Comparison of ENCODE assay signal across 15 cellular contexts in the genomic region with DNA sequence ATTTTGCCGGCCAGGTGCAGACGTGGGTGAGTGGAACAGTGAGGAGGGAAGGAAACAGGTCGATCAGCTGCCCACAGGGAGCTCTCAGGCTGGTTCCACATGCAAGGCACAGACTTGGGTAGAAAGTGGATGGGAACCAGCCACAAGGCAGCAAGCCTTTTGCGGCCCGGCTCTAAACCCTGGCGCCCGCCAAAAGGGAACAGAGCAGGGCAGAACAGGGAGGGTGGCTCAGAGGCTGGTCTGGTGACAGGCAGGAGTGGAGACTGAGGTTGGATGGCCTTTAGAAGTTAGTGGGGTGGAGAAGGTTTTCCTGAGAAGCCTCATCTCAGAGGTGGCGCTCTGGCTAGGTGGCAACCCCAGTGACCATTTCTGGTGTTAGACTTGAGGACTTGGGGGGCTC. TPM values are rescaled to one million over a fixed set of nuclear protein-coding genes. Genes with fewer than 3 reads are reported as not detected.
DNase-seq lines count a peak whose midpoint lies in the region; ATAC-seq and TF ChIP-seq lines count a peak whose summit lies in the region.
"Had no signal": no experiment of that assay in that cellular context is flagged by ENCODE, and none has a peak within 500 bp of the region (broad histone marks: within the 10 kb centered on the region; RNA-seq: fewer than 3 reads in every experiment).

No MANE protein-coding gene starts in this region.

- TF ChIP-seq CTCF in BE2C (IDR thresholded peaks at IDR 0.05; ENCODE audit: low read depth, low read length): no peak

- H3K9me3 ChIP-seq in mucosa of stomach (ENCODE audit: control insufficient read depth, low read length): no peaks in the 10 kb centered on the region
- H3K9me3 ChIP-seq in BE2C: no peaks in the 10 kb centered on the region
- H3K9me3 ChIP-seq: heart right ventricle had no signal

- H3K4me3 ChIP-seq in mucosa of stomach (ENCODE audit: low read length): no peak overlapping the region
- no peak overlapping the region for H3K4me3 ChIP-seq in BE2C (ENCODE audit: low read depth, low read length)
- H3K4me3 ChIP-seq: GM23248, heart right ventricle, neural progenitor cell, SK-N-MC had no signal

- H3K27ac Mint-ChIP-seq in stimulated activated naive CD8-positive, alpha-beta T cell treated with anti-CD3 and anti-CD28 coated beads, Interleukin-15, Interleukin-2, amounts not matched to agents 100 ng/mL and 50 ng/mL, for 24 hours: peak overlapping the region; percentile 72
- peak overlapping the region in 1 of 2 donors; percentile 67 for H3K27ac Mint-ChIP-seq in stimulated activated naive CD8-positive, alpha-beta T cell treated with anti-CD3 and anti-CD28 coated beads, Interleukin-15, amount 100 ng/mL, for 72 hours
- peak overlapping the region; percentile 51 for H3K27ac Mint-ChIP-seq in activated T-helper 2 cell treated with anti-CD3 and anti-CD28 coated beads, Interferon-gamma antibody, Interleukin-2, Interleukin-4, amounts not matched to agents 10 μg/mL and 5 μg/mL and 100 μg/mL, durations not matched to agents 14 hours and 24 hours and 36 hours

- H3K27me3 ChIP-seq in mucosa of stomach (ENCODE audit: control insufficient read depth, insufficient read depth, low read length) (no peaks in the 10 kb centered on the region), BE2C (no peaks in the 10 kb centered on the region)
- H3K27me3 ChIP-seq: heart right ventricle, neural progenitor cell had no signal

- intact Hi-C loops in activated T-helper 2 cell treated with anti-CD3 and anti-CD28 coated beads, Interferon-gamma antibody, Interleukin-2, Interleukin-4, amounts not matched to agents 10 μg/mL and 5 μg/mL and 100 μg/mL, durations not matched to agents 14 hours and 24 hours and 36 hours (cut with micrococcal nuclease): no loop called here

- H3K4me1 Mint-ChIP-seq in stimulated activated naive CD8-positive, alpha-beta T cell treated with anti-CD3 and anti-CD28 coated beads, Interleukin-15, Interleukin-2, amounts not matched to agents 100 ng/mL and 50 ng/mL, for 24 hours (ENCODE audit: low read depth): peaks cover 21% of the 10 kb centered on the region
- peaks cover 26% of the 10 kb centered on the region for H3K4me1 Mint-ChIP-seq in stimulated activated naive CD8-positive, alpha-beta T cell treated with anti-CD3 and anti-CD28 coated beads, Interleukin-15, amount 100 ng/mL, for 72 hours
- H3K4me1 Mint-ChIP-seq in activated T-helper 2 cell treated with anti-CD3 and anti-CD28 coated beads, Interferon-gamma antibody, Interleukin-2, Interleukin-4, amounts not matched to agents 10 μg/mL and 5 μg/mL and 100 μg/mL, durations not matched to agents 14 hours and 24 hours and 36 hours (ENCODE audit: low read depth): peaks cover 20% of the 10 kb centered on the region

- H3K4me1 ChIP-seq in mucosa of stomach (ENCODE audit: control insufficient read depth, insufficient read depth, low read length) (peaks cover 82% of the 10 kb centered on the region), BE2C (peaks cover 10% of the 10 kb centered on the region)
- H3K4me1 ChIP-seq: heart right ventricle had no signal

- no peaks in the 10 kb centered on the region for H3K36me3 Mint-ChIP-seq in stimulated activated naive CD8-positive, alpha-beta T cell treated with anti-CD3 and anti-CD28 coated beads, Interleukin-15, Interleukin-2, amounts not matched to agents 100 ng/mL and 50 ng/mL, for 24 hours (ENCODE audit: low read depth)
- H3K36me3 Mint-ChIP-seq in activated T-helper 2 cell treated with anti-CD3 and anti-CD28 coated beads, Interferon-gamma antibody, Interleukin-2, Interleukin-4, amounts not matched to agents 10 μg/mL and 5 μg/mL and 100 μg/mL, durations not matched to agents 14 hours and 24 hours and 36 hours (ENCODE audit: low read depth): peaks cover 4% of the 10 kb centered on the region
- H3K36me3 Mint-ChIP-seq: neural progenitor cell had no signal

- peak overlapping the region; percentile 5 for H3K4me3 Mint-ChIP-seq in stimulated activated naive CD8-positive, alpha-beta T cell treated with anti-CD3 and anti-CD28 coated beads, Interleukin-15, Interleukin-2, amounts not matched to agents 100 ng/mL and 50 ng/mL, for 24 hours
- peak overlapping the region in 1 of 2 donors; percentile 5 for H3K4me3 Mint-ChIP-seq in stimulated activated naive CD8-positive, alpha-beta T cell treated with anti-CD3 and anti-CD28 coated beads, Interleukin-15, amount 100 ng/mL, for 72 hours
- no peak overlapping the region for H3K4me3 Mint-ChIP-seq in activated T-helper 2 cell treated with anti-CD3 and anti-CD28 coated beads, Interferon-gamma antibody, Interleukin-2, Interleukin-4, amounts not matched to agents 10 μg/mL and 5 μg/mL and 100 μg/mL, durations not matched to agents 14 hours and 24 hours and 36 hours (ENCODE audit: low read depth)
- H3K4me3 Mint-ChIP-seq: neural progenitor cell had no signal

- no peak for ATAC-seq in stimulated activated naive CD8-positive, alpha-beta T cell treated with anti-CD3 and anti-CD28 coated beads, Interleukin-15, amount 100 ng/mL, for 72 hours

- no peaks in the 10 kb centered on the region for H3K9me3 Mint-ChIP-seq in stimulated activated naive CD8-positive, alpha-beta T cell treated with anti-CD3 and anti-CD28 coated beads, Interleukin-15, Interleukin-2, amounts not matched to agents 100 ng/mL and 50 ng/mL, for 24 hours
- H3K9me3 Mint-ChIP-seq in stimulated activated naive CD8-positive, alpha-beta T cell treated with anti-CD3 and anti-CD28 coated beads, Interleukin-15, amount 100 ng/mL, for 72 hours: no peaks in the 10 kb centered on the region
- H3K9me3 Mint-ChIP-seq in activated T-helper 2 cell treated with anti-CD3 and anti-CD28 coated beads, Interferon-gamma antibody, Interleukin-2, Interleukin-4, amounts not matched to agents 10 μg/mL and 5 μg/mL and 100 μg/mL, durations not matched to agents 14 hours and 24 hours and 36 hours: no peaks in the 10 kb centered on the region
- H3K9me3 Mint-ChIP-seq: neural progenitor cell had no signal

- H3K36me3 ChIP-seq in mucosa of stomach (ENCODE audit: control insufficient read depth, insufficient read depth, low read length) (peaks cover 10% of the 10 kb centered on the region), BE2C (no peaks in the 10 kb centered on the region)
- H3K36me3 ChIP-seq: heart right ventricle, neural progenitor cell had no signal

- no peaks in the 10 kb centered on the region for H3K27me3 Mint-ChIP-seq in stimulated activated naive CD8-positive, alpha-beta T cell treated with anti-CD3 and anti-CD28 coated beads, Interleukin-15, Interleukin-2, amounts not matched to agents 100 ng/mL and 50 ng/mL, for 24 hours
- no peaks in the 10 kb centered on the region for H3K27me3 Mint-ChIP-seq in stimulated activated naive CD8-positive, alpha-beta T cell treated with anti-CD3 and anti-CD28 coated beads, Interleukin-15, amount 100 ng/mL, for 72 hours
- no peaks in the 10 kb centered on the region for H3K27me3 Mint-ChIP-seq in activated T-helper 2 cell treated with anti-CD3 and anti-CD28 coated beads, Interferon-gamma antibody, Interleukin-2, Interleukin-4, amounts not matched to agents 10 μg/mL and 5 μg/mL and 100 μg/mL, durations not matched to agents 14 hours and 24 hours and 36 hours (ENCODE audit: low read depth)

- H3K9ac ChIP-seq in mucosa of stomach (ENCODE audit: low read length): peak overlapping the region; percentile 61
- H3K9ac ChIP-seq: GM23248, neural progenitor cell had no signal

- DNase-seq in stimulated activated naive CD8-positive, alpha-beta T cell treated with anti-CD3 and anti-CD28 coated beads, Interleukin-15, amount 100 ng/mL, for 72 hours: no peak
- no peak for DNase-seq in activated T-helper 2 cell treated with anti-CD3 and anti-CD28 coated beads, Interferon-gamma antibody, Interleukin-2, Interleukin-4, amounts not matched to agents 10 μg/mL and 5 μg/mL and 100 μg/mL, durations not matched to agents 14 hours and 24 hours and 36 hours (ENCODE audit: low spot score)
- DNase-seq in BE2C (no peak), NCI-H2081 treated with DMSO at 0.1 percent for 48 hours (lab: John Stamatoyannopoulos, UW) (no peak), COR-L47 (lab: John Stamatoyannopoulos, UW) (no peak), medulla oblongata (ENCODE audit: extremely low spot score) (no peak)
- DNase-seq: GM23248, heart right ventricle, mesenchymal stem cell, NCI-H1436 treated with DMSO at 0.1 percent for 48 hours, NCI-H774 had no signal

RNA-seq across cellular contexts. Expression of a gene that starts 10.4 kb away (rescaled TPM):
- 12.1 and 13.5 TPM in 2 replicates for total RNA-seq in activated T-helper 2 cell treated with anti-CD3 and anti-CD28 coated beads, Interferon-gamma antibody, Interleukin-2, Interleukin-4, amounts not matched to agents 10 μg/mL and 5 μg/mL and 100 μg/mL, durations not matched to agents 14 hours and 24 hours and 36 hours
- 2.7 TPM for polyA plus RNA-seq in BE2C (2012; ENCODE audit: insufficient read depth, insufficient read length, low read depth)
- total RNA-seq: GM23248 had no signal
- polyA plus RNA-seq: GM23248 had no signal

RNA-seq across cellular contexts. Expression of a gene that starts 19.5 kb away (rescaled TPM):
- 74.6 and 78.2 TPM in 2 replicates for total RNA-seq in activated T-helper 2 cell treated with anti-CD3 and anti-CD28 coated beads, Interferon-gamma antibody, Interleukin-2, Interleukin-4, amounts not matched to agents 10 μg/mL and 5 μg/mL and 100 μg/mL, durations not matched to agents 14 hours and 24 hours and 36 hours
- polyA plus RNA-seq in BE2C (2012; ENCODE audit: insufficient read depth, insufficient read length, low read depth): 71.6 TPM

RNA-seq across cellular contexts. Expression of a gene that starts 20.5 kb away (rescaled TPM):
- total RNA-seq in activated T-helper 2 cell treated with anti-CD3 and anti-CD28 coated beads, Interferon-gamma antibody, Interleukin-2, Interleukin-4, amounts not matched to agents 10 μg/mL and 5 μg/mL and 100 μg/mL, durations not matched to agents 14 hours and 24 hours and 36 hours: 2.2 and 2.3 TPM in 2 replicates
- polyA plus RNA-seq in BE2C (2012; ENCODE audit: insufficient read depth, insufficient read length, low read depth): 28.5 TPM

RNA-seq across cellular contexts. Expression of a gene that starts 51.7 kb away (rescaled TPM):
- 33.9 and 34.8 TPM in 2 replicates for total RNA-seq in activated T-helper 2 cell treated with anti-CD3 and anti-CD28 coated beads, Interferon-gamma antibody, Interleukin-2, Interleukin-4, amounts not matched to agents 10 μg/mL and 5 μg/mL and 100 μg/mL, durations not matched to agents 14 hours and 24 hours and 36 hours
- 10.0 TPM for polyA plus RNA-seq in BE2C (2012; ENCODE audit: insufficient read depth, insufficient read length, low read depth)
